Comparison of ENCODE assay signal across 18 cellular contexts in the genomic region with DNA sequence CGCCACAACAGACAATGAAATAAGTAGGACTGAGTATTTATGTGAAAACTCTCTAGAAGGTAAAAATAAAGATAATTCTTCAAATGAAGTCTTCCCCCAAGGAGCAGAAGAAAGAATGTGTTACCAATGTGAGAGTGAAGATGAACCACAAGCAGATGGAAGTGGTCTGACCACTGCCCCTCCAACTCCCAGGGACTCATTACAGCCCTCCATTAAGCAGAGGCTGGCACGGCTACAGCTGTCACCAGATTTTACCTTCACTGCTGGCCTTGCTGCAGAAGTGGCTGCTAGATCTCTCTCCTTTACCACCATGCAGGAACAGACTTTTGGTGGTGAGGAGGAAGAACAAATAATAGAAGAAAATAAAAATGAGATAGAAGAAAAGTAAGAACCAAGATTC.
"Had no signal": no experiment of that assay in that cellular context is flagged by ENCODE, and none has a peak within 500 bp of the region (broad histone marks: within the 10 kb centered on the region; RNA-seq: fewer than 3 reads in every experiment).

No MANE protein-coding gene starts in this region.

- H3K9me3 ChIP-seq: heart left ventricle, tibial artery, uterus had no signal

- ATAC-seq: heart left ventricle; left lobe of liver; stimulated activated naive CD8-positive, alpha-beta T cell treated with anti-CD3 and anti-CD28 coated beads, Interleukin-15, Interleukin-2, amounts not matched to agents 100 U/mL and 50 U/mL, for 24 hours; T-cell had no signal

- H3K36me3 ChIP-seq: uterus had no signal

- H3K4me3 ChIP-seq: heart left ventricle, tibial artery, uterus had no signal

- DNase-seq: activated CD4-positive, alpha-beta T cell treated with anti-CD3 and anti-CD28 coated beads, Interleukin-2, amount 10 ng/mL, durations not matched to agents 24 days and 14 days; anterior cingulate cortex; brain microvascular endothelial cell; cortex of kidney; heart left ventricle; kidney; midbrain; occipital lobe; posterior cingulate gyrus; retina; stimulated activated CD4-positive, alpha-beta T cell treated with anti-CD3 and anti-CD28 coated beads, Interleukin-2, amount 100 ng/mL, for 24 hours; stimulated activated naive CD8-positive, alpha-beta T cell treated with anti-CD3 and anti-CD28 coated beads, Interleukin-15, Interleukin-2, amounts not matched to agents 100 U/mL and 50 U/mL, for 24 hours; substantia nigra; T-cell; T-helper 9 cell; tibial artery; uterus had no signal

- H3K27me3 ChIP-seq: brain microvascular endothelial cell, heart left ventricle, tibial artery, uterus had no signal

- H3K27ac ChIP-seq: brain microvascular endothelial cell, heart left ventricle, tibial artery, uterus had no signal

- H3K4me1 ChIP-seq: heart left ventricle, uterus had no signal
